In the genomic region with DNA sequence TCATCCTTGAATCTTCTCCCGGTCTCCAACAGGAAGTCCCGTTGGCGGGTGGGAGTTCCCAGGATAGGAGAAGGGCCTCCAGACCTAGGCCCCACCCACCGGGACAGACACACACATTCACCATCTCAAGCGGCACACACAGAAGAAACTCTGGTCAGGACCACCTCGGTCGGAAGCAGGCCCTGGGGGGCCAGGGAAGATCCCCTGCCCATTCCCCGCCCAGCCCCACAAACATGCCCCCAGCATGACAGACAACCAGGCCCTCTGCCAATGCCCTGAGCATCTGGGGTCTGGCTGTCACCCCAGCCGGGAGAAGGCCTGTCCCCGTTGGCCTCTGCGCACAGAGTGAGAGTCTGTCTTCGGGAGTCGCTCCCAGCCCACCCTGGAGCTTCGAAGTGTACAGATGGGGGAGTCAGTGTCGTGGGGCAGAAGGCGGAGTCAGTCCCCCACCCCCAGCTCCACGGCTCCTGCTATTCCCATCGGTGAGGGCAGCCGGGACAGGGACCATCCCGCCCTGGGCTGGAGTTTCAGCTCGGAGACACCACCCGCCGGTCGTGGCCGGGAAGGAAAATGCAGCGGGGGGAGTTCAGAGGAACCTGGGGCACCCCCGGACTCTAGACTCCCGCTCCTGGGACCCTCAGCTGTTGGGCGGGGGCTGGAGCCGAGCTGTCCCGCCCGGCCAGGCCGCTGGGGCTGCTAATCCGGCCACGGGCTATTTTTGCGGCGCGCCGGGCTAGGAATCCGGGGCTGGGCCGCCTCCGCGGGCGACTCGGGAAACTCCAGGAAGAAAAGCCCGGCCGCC, we compare ENCODE assay signal across 8 cellular contexts. TPM values are rescaled to one million over a fixed set of nuclear protein-coding genes. Genes with fewer than 3 reads are reported as not detected.
A peak's percentile ranks its signal among the peaks of the same experiment; 100 is the strongest.
DNase-seq lines count a peak whose midpoint lies in the region; ATAC-seq and TF ChIP-seq lines count a peak whose summit lies in the region.

No MANE protein-coding gene starts in this region.

- no peak overlapping the region for H3K27ac Mint-ChIP-seq in activated CD4-positive, alpha-beta T cell treated with anti-CD3 and anti-CD28 coated beads, Interleukin-2, amount 10 ng/mL, durations not matched to agents 24 days and 14 days
- H3K27ac Mint-ChIP-seq in activated B cell treated with CpG ODN at 0.5 μM for 24 hours = no peak overlapping the region

- no peaks in the 10 kb centered on the region for H3K36me3 Mint-ChIP-seq in activated CD4-positive, alpha-beta T cell treated with anti-CD3 and anti-CD28 coated beads, Interleukin-2, amount 10 ng/mL, durations not matched to agents 24 days and 14 days (ENCODE audit: low read depth)
- no peaks in the 10 kb centered on the region for H3K36me3 Mint-ChIP-seq in activated B cell treated with CpG ODN at 0.5 μM for 24 hours (ENCODE audit: low read depth)

- no peaks in the 10 kb centered on the region for H3K9me3 Mint-ChIP-seq in activated CD4-positive, alpha-beta T cell treated with anti-CD3 and anti-CD28 coated beads, Interleukin-2, amount 10 ng/mL, durations not matched to agents 24 days and 14 days
- no peaks in the 10 kb centered on the region for H3K9me3 Mint-ChIP-seq in activated B cell treated with CpG ODN at 0.5 μM for 24 hours

- peak overlapping the region; percentile 96 for H3K27ac ChIP-seq in left ventricle myocardium inferior (replicated peaks)

- TF ChIP-seq CTCF in activated B cell treated with CpG ODN at 0.5 μM for 24 hours (IDR thresholded peaks at IDR 0.05) (no peak), left ventricle myocardium inferior (IDR thresholded peaks at IDR 0.05; ENCODE audit: borderline replicate concordance) (no peak), retinal pigment epithelial cell (conservative IDR thresholded peaks at IDR 0.05; ENCODE audit: low read depth, low read length) (no peak)

- peaks cover 15% of the 10 kb centered on the region for H3K4me1 Mint-ChIP-seq in activated CD4-positive, alpha-beta T cell treated with anti-CD3 and anti-CD28 coated beads, Interleukin-2, amount 10 ng/mL, durations not matched to agents 24 days and 14 days
- peaks cover 19% of the 10 kb centered on the region for H3K4me1 Mint-ChIP-seq in activated B cell treated with CpG ODN at 0.5 μM for 24 hours

- DNase-seq in activated CD4-positive, alpha-beta T cell treated with anti-CD3 and anti-CD28 coated beads, Interleukin-2, amount 10 ng/mL, durations not matched to agents 24 days and 14 days = no peak
- DNase-seq in activated CD4-positive, alpha-beta T cell treated with anti-CD3 and anti-CD28 coated beads, Interleukin-2, amount 50 U/mL, for 1 hour = no peak
- DNase-seq in activated B cell treated with CpG ODN at 0.5 μM for 24 hours (no peak), left ventricle myocardium inferior (peak; percentile 75), retinal pigment epithelial cell (ENCODE audit: low read depth) (no peak), MV-4-11 (lab: John Stamatoyannopoulos, UW) (no peak), NCI-H1694 (lab: John Stamatoyannopoulos, UW) (no peak)

- H3K36me3 ChIP-seq in left ventricle myocardium inferior = no peaks in the 10 kb centered on the region

- POLR2A ChIA-PET in activated B cell treated with CpG ODN at 0.5 μM for 24 hours (lab: Charles Lee) = interaction anchor here (0.6 to 1.7 kb wide), 3 partner anchors 18 to 19 kb away, joined by 3 to 4 read pairs (median 4); a partner anchor contains a TSS

- H3K9me3 ChIP-seq in left ventricle myocardium inferior (replicated peaks) = no peaks in the 10 kb centered on the region

- H3K27me3 Mint-ChIP-seq in activated CD4-positive, alpha-beta T cell treated with anti-CD3 and anti-CD28 coated beads, Interleukin-2, amount 10 ng/mL, durations not matched to agents 24 days and 14 days = peaks cover 36% of the 10 kb centered on the region
- peaks cover 20% of the 10 kb centered on the region for H3K27me3 Mint-ChIP-seq in activated B cell treated with CpG ODN at 0.5 μM for 24 hours

- peak overlapping the region; percentile 82 for H3K4me3 ChIP-seq in left ventricle myocardium inferior
- H3K4me3 ChIP-seq in retinal pigment epithelial cell (ENCODE audit: low read length) = peak overlapping the region; percentile 65

- CTCF ChIA-PET in activated B cell treated with CpG ODN at 0.5 μM for 24 hours (lab: Charles Lee) = interaction anchor here (1.4 to 5.2 kb wide), 3 partner anchors 13 to 35 kb away, joined by 3 to 32 read pairs (median 3); no protein-coding TSS in a partner anchor

- peaks cover 97% of the 10 kb centered on the region for H3K4me1 ChIP-seq in left ventricle myocardium inferior

- peak overlapping the region; percentile 32 for H3K4me3 Mint-ChIP-seq in activated CD4-positive, alpha-beta T cell treated with anti-CD3 and anti-CD28 coated beads, Interleukin-2, amount 10 ng/mL, durations not matched to agents 24 days and 14 days
- peak overlapping the region; percentile 53 for H3K4me3 Mint-ChIP-seq in activated B cell treated with CpG ODN at 0.5 μM for 24 hours

- ATAC-seq in activated B cell treated with CpG ODN at 0.5 μM for 24 hours (ENCODE audit: low read depth) = no peak
- ATAC-seq in HG03469 (IDR thresholded peaks at IDR 0.05; ENCODE audit: unreplicated experiment) = no peak

- H3K27me3 ChIP-seq in left ventricle myocardium inferior (ENCODE audit: low read depth) = no peaks in the 10 kb centered on the region

- intact Hi-C loops in activated CD4-positive, alpha-beta T cell treated with anti-CD3 and anti-CD28 coated beads, Interleukin-2, amount 10 ng/mL, durations not matched to agents 24 days and 14 days (cut with micrococcal nuclease) = no loop called here
- intact Hi-C loops in activated B cell treated with CpG ODN at 0.5 μM for 24 hours (cut with micrococcal nuclease) (no loop called here), left ventricle myocardium inferior (cut with micrococcal nuclease) (no loop called here)

RNA-seq across cellular contexts. Expression of a gene that starts 0.7 kb away (rescaled TPM):
- 0.26 and 0.76 TPM in 2 replicates for total RNA-seq in activated CD4-positive, alpha-beta T cell treated with anti-CD3 and anti-CD28 coated beads, Interleukin-2, amount 10 ng/mL, durations not matched to agents 24 days and 14 days
- total RNA-seq in activated B cell treated with CpG ODN at 0.5 μM for 24 hours (0.67 and 1.3 TPM in 2 replicates), left ventricle myocardium inferior (24.4 TPM)

RNA-seq across cellular contexts. Expression of a gene that starts 6.3 kb away (rescaled TPM):
- total RNA-seq in activated CD4-positive, alpha-beta T cell treated with anti-CD3 and anti-CD28 coated beads, Interleukin-2, amount 10 ng/mL, durations not matched to agents 24 days and 14 days = 68.4 and 72.6 TPM in 2 replicates
- 51.7 and 53.6 TPM in 2 replicates for total RNA-seq in activated B cell treated with CpG ODN at 0.5 μM for 24 hours
- 44.5 TPM for total RNA-seq in left ventricle myocardium inferior

RNA-seq across cellular contexts. Expression of a gene that starts 18.1 kb away (rescaled TPM):
- 97.7 and 99.9 TPM in 2 replicates for total RNA-seq in activated CD4-positive, alpha-beta T cell treated with anti-CD3 and anti-CD28 coated beads, Interleukin-2, amount 10 ng/mL, durations not matched to agents 24 days and 14 days
- total RNA-seq in activated B cell treated with CpG ODN at 0.5 μM for 24 hours = 34.9 and 36.6 TPM in 2 replicates
- total RNA-seq in left ventricle myocardium inferior = 71.2 TPM

RNA-seq across cellular contexts. Expression of a gene that starts 18.3 kb away (rescaled TPM):
- 88.9 and 89.8 TPM in 2 replicates for total RNA-seq in activated CD4-positive, alpha-beta T cell treated with anti-CD3 and anti-CD28 coated beads, Interleukin-2, amount 10 ng/mL, durations not matched to agents 24 days and 14 days
- total RNA-seq in activated B cell treated with CpG ODN at 0.5 μM for 24 hours = 26.5 and 30.6 TPM in 2 replicates
- total RNA-seq in left ventricle myocardium inferior = 11.7 TPM

Comparison
In these comparisons a context has a peak if more than half of its experiments do, and no peak if none do; other contexts are left out.
1. RNA of a gene that starts 0.7 kb away (total RNA-seq): 24.4 TPM in left ventricle myocardium inferior (single experiment); 0.67 to 1.3 TPM in activated B cell treated with CpG ODN at 0.5 μM for 24 hours and 0.26 to 0.76 TPM in activated CD4-positive, alpha-beta T cell treated with anti-CD3 and anti-CD28 coated beads, Interleukin-2, amount 10 ng/mL, durations not matched to agents 24 days and 14 days; every median in the first group is over 10 times any median in the second.